In the genomic region with DNA sequence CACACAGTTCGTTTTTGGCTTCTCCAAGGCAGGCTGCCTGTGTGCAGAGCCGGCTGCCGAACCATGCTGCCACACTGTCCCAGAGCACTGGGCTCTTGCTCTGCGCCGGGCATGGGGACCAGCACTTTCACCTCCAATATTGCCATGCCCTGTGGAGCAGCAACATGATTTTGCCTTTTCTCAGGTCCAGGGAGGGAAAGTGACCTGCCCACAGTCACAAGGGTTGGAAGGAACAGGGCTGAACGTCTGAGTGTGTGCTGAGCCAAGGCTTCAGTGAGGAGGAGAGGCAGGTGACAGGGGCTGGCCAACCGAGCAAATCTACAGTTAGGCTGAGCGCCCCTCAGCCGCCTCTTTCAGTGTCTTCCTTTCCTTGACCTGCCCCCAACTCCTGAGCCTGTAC, we compare ENCODE assay signal across 1 cellular context.
TF ChIP-seq lines count a peak whose summit lies in the region.

No MANE protein-coding gene starts in this region.

TF ChIP-seq in SK-N-SH, 30 proteins besides CTCF, POLR2A, EP300 and RAD21:
- TF ChIP-seq USF2 (IDR thresholded peaks at IDR 0.05; ENCODE audit: borderline replicate concordance, low read depth, low read length) (no peak), NFIC (IDR thresholded peaks at IDR 0.05; ENCODE audit: borderline replicate concordance) (no peak), FOXJ3 (CRISPR knock-in tag; IDR thresholded peaks at IDR 0.05) (no peak), TCF12 (IDR thresholded peaks at IDR 0.05) (no peak)
- TF ChIP-seq, protein P1, sequence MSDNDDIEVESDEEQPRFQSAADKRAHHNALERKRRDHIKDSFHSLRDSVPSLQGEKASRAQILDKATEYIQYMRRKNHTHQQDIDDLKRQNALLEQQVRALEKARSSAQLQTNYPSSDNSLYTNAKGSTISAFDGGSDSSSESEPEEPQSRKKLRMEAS (IDR thresholded peaks at IDR 0.05; ENCODE audit: low read depth), result no peak
